In genomic region chr4:139454111-139454600, GRCh38 we compare ENCODE assay signal across 8 cellular contexts. TPM values are rescaled to one million over a fixed set of nuclear protein-coding genes. Genes with fewer than 3 reads are reported as not detected.
A peak's percentile ranks its signal among the peaks of the same experiment; 100 is the strongest.
DNase-seq lines count a peak whose midpoint lies in the region; ATAC-seq, FAIRE-seq and TF ChIP-seq lines count a peak whose summit lies in the region.

Gene RAB33B, plus strand, starts transcription at chr4:139454121. Its CDS starts 75 bp downstream, at chr4:139454196.

- no peaks in the 10 kb centered on the region for H3K36me3 ChIP-seq in right lobe of liver
- no peaks in the 10 kb centered on the region for H3K36me3 ChIP-seq in thymus (ENCODE audit: control insufficient read depth, insufficient read depth)

- no peak for DNase-seq in GM12891 (ENCODE audit: insufficient read length, low spot score)
- DNase-seq in NCI-H2171 (lab: John Stamatoyannopoulos, UW): peak; percentile 6
- DNase-seq in cerebellum (ENCODE audit: low spot score): no peak
- DNase-seq in right lobe of liver: no peak
- no peak for DNase-seq in NCI-H774 (lab: John Stamatoyannopoulos, UW)
- DNase-seq in HuH-7.5 (ENCODE audit: low spot score): no peak

- peak within 1 kb of the TSS; percentile 50 to 76 (median 76) for H3K4me3 ChIP-seq in right lobe of liver
- H3K4me3 ChIP-seq in thymus (ENCODE audit: low read length): peak within 1 kb of the TSS; percentile 91

- WGBS in right lobe of liver (ENCODE audit: insufficient coverage, low coverage, low lambda C conversion rate, missing lambda C conversion rate): 1% methylated on average over 14 of the region's 36 CpGs
- under 1% methylated on average over 36 of the region's 36 CpGs for WGBS in thymus

- TF ChIP-seq CTCF in right lobe of liver (IDR thresholded peaks at IDR 0.05): no peak

- H3K27ac ChIP-seq in right lobe of liver (peak within 1 kb of the TSS; percentile 90 to 96 (median 94)), thymus (ENCODE audit: low read depth) (peak within 1 kb of the TSS; percentile 99)

- ATAC-seq in GM21737 (IDR thresholded peaks at IDR 0.05; ENCODE audit: unreplicated experiment) (peak; percentile 1), right lobe of liver (no peak)

- no peaks in the 10 kb centered on the region for H3K27me3 ChIP-seq in right lobe of liver
- no peaks in the 10 kb centered on the region for H3K27me3 ChIP-seq in thymus (ENCODE audit: control insufficient read depth, insufficient read depth)

- H3K9me3 ChIP-seq in right lobe of liver: no peaks in the 10 kb centered on the region
- no peaks in the 10 kb centered on the region for H3K9me3 ChIP-seq in thymus (ENCODE audit: control insufficient read depth)

- H3K4me1 ChIP-seq in right lobe of liver (peaks cover 0 to 29% (median 0%) of the 10 kb centered on the region in 4 donors), thymus (ENCODE audit: control insufficient read depth, insufficient read depth, low read length) (peaks cover 13% of the 10 kb centered on the region)

- no peak for FAIRE-seq in GM12891 (lab: Jason Lieb, UNC)

- intact Hi-C loops in right lobe of liver (cut with DNase I): no loop called here

- TF ChIP-seq POLR2A in GM12891 (IDR thresholded peaks at IDR 0.05; ENCODE audit: low read depth, low read length): peak; percentile 33; the same call in 1 of the 2 replicates
- TF ChIP-seq POLR2A in right lobe of liver (IDR thresholded peaks at IDR 0.05): peak; percentile 90

TF ChIP-seq in GM12891, 5 proteins besides CTCF, POLR2A, EP300 and RAD21:
- TF ChIP-seq TAF1 (IDR thresholded peaks at IDR 0.05; ENCODE audit: low read depth, low read length) (no peak), POLR2AphosphoS5 (IDR thresholded peaks at IDR 0.05; ENCODE audit: low read depth, low read length) (no peak)

RNA-seq across cellular contexts. Expression of gene RAB33B, which starts in this region (rescaled TPM):
- 2.8 TPM for polyA plus RNA-seq in GM12891 (2012; ENCODE audit: low read depth, missing spikeins)
- total RNA-seq in cerebellum (22.9 TPM), right lobe of liver (10 to 100 TPM; 10.9 to 15.1 (median 12.1) TPM)
- polyA plus RNA-seq in thymus: 6.7 TPM
